Comparison of ENCODE assay signal across 22 cellular contexts in the genomic region with DNA sequence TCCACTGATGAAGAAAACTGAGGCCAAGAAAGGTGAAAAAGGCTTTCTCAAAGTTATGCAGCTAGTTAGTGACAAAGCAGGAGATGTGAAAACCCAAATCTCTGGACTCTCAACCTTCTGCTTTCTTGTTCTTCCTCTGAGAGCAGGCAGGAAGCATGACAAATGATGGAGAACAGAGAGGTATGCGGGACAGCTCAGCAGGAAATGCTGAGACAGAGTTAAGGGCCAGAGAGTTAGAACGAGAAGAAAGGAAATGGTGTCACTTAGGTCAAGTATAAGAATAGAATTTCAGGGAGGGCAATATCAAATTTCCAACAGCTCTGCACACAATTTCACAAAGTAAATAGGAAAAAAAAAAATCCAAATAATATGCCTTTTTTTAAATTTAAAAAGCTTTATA.
DNase-seq lines count a peak whose midpoint lies in the region; ATAC-seq, FAIRE-seq and TF ChIP-seq lines count a peak whose summit lies in the region.
"Had no signal": no experiment of that assay in that cellular context is flagged by ENCODE, and none has a peak within 500 bp of the region (broad histone marks: within the 10 kb centered on the region; RNA-seq: fewer than 3 reads in every experiment).

No MANE protein-coding gene starts in this region.

- H3K27ac ChIP-seq in H1 (ENCODE audit: low read depth, low read length) (no peak overlapping the region), mesendoderm (ENCODE audit: low read depth, low read length) (no peak overlapping the region), neuronal stem cell (replicated peaks; ENCODE audit: low read length) (no peak overlapping the region)
- H3K27ac ChIP-seq: BLaER1, hepatocyte, neural progenitor cell, SJSA1, tibial nerve had no signal

- no peak for TF ChIP-seq EP300 in H1 (IDR thresholded peaks at IDR 0.05; ENCODE audit: borderline replicate concordance in 1 of 2, low read depth in 2 of 2, low read length in 2 of 2)

- H3K27me3 ChIP-seq in H1 (replicated peaks in 1 of 4; ENCODE audit: control insufficient read depth in 3 of 4, extremely low read depth in 1 of 4, insufficient read depth in 3 of 4, low read length in 3 of 4) = no peaks in the 10 kb centered on the region
- H3K27me3 ChIP-seq in mesendoderm (ENCODE audit: insufficient read depth, low read length, poor library complexity) = no peaks in the 10 kb centered on the region
- no peaks in the 10 kb centered on the region for H3K27me3 ChIP-seq in neuronal stem cell (ENCODE audit: control insufficient read depth in 3 of 3, insufficient read depth in 3 of 3, low read depth in 1 of 3, low read length in 3 of 3)
- H3K27me3 ChIP-seq: BLaER1, hepatocyte, neural progenitor cell, SJSA1, tibial nerve had no signal

- CTCF ChIA-PET in H1 (lab: Charles Lee; ENCODE audit: partially characterized antibody) = interaction anchor here (0.9 kb wide), 1 partner anchor 47 kb away, joined by 3 read pairs; no protein-coding TSS in a partner anchor

- H3K79me1 ChIP-seq in H1 (ENCODE audit: low read depth, low read length) (no peaks in the 10 kb centered on the region; the same call in 1 of the 2 replicates), mesendoderm (ENCODE audit: low read length) (no peaks in the 10 kb centered on the region), neuronal stem cell (ENCODE audit: low read depth, low read length) (no peaks in the 10 kb centered on the region)

- POLR2A ChIA-PET in H1 (lab: Charles Lee; ENCODE audit: partially characterized antibody) = no interaction called here

- DNase-seq in Daoy (ENCODE audit: low read depth) = peak; percentile 49
- DNase-seq in M059J (ENCODE audit: low read depth) = peak; percentile 50
- DNase-seq in H1 (ENCODE audit: low read depth in 1 of 2, low spot score in 2 of 2) = no peak
- peak; percentile 61 for DNase-seq in mesendoderm
- no peak for DNase-seq in dedifferentiated amniotic fluid mesenchymal stem cell (ENCODE audit: extremely low spot score)
- DNase-seq in neuronal stem cell (ENCODE audit: low spot score) = no peak
- DNase-seq in NCI-H2196 (lab: John Stamatoyannopoulos, UW; ENCODE audit: unreplicated experiment) = no peak
- DNase-seq: activated CD4-positive, alpha-beta T cell treated with anti-CD3 and anti-CD28 coated beads, Interleukin-2, amount 10 ng/mL, durations not matched to agents 7 days and 5 days; activated T-cell treated with anti-CD3 and anti-CD28 coated beads, Interleukin-2, amount 50 U/mL, for 24 hours; DND-41; erythroblast; KBM-7; NCI-H1105 treated with DMSO at 0.1 percent for 48 hours; NCI-H2171 treated with DMSO at 0.1 percent for 48 hours; stimulated activated CD4-positive, alpha-beta T cell treated with anti-CD3 and anti-CD28 coated beads, Interleukin-4, amount 100 ng/mL, for 24 hours had no signal

- TF ChIP-seq POLR2A in H1 (IDR thresholded peaks at IDR 0.05; ENCODE audit: control extremely low read depth in 1 of 2, low read depth in 2 of 2, low read length in 2 of 2) = no peak

- H3K9me3 ChIP-seq in H1 (ENCODE audit: insufficient read depth in 2 of 2, low read depth in 1 of 2, low read length in 1 of 2) = peaks cover 26 to 30% of the 10 kb centered on the region in 2 experiments
- H3K9me3 ChIP-seq in neuronal stem cell (replicated peaks in 1 of 2; ENCODE audit: control insufficient read depth in 2 of 2, insufficient read depth in 1 of 2, low read depth in 1 of 2, low read length in 2 of 2) = peaks cover 3 to 12% of the 10 kb centered on the region in 2 donors
- H3K9me3 ChIP-seq: SJSA1 had no signal

- no peak for TF ChIP-seq CTCF in H1 (IDR thresholded peaks at IDR 0.05; ENCODE audit: control extremely low read depth in 1 of 3, insufficient read depth in 1 of 3, low read depth in 1 of 3, low read length in 3 of 3)

- H3K4ac ChIP-seq in H1 (replicated peaks; ENCODE audit: insufficient read length, low read depth, low read length) (no peak overlapping the region), mesendoderm (ENCODE audit: low read depth, low read length) (no peak overlapping the region), neuronal stem cell (ENCODE audit: low read length) (no peak overlapping the region)

- H3K56ac ChIP-seq in H1 (replicated peaks; ENCODE audit: insufficient read length, low read depth, low read length) (no peak overlapping the region), mesendoderm (ENCODE audit: low read length) (no peak overlapping the region)

- no peaks in the 10 kb centered on the region for H4K20me1 ChIP-seq in H1 (replicated peaks in 1 of 2; ENCODE audit: control insufficient read depth in 1 of 2, insufficient read depth in 2 of 2, low read length in 2 of 2)
- H4K20me1 ChIP-seq: BLaER1 had no signal

- H4K91ac ChIP-seq in H1 (replicated peaks; ENCODE audit: insufficient read length, low read length) (no peak overlapping the region), neuronal stem cell (ENCODE audit: low read depth, low read length, poor library complexity) (no peak overlapping the region)

- 49% methylated on average over 2 of the region's 2 CpGs; no CpG with 5 or more reads in 1 of the 2 experiments for WGBS in H1 (ENCODE audit: extremely low coverage in 1 of 2, insufficient coverage in 1 of 2, insufficient read length in 1 of 2, insufficient replicate concordance in 2 of 2, low coverage in 1 of 2, low lambda C conversion rate in 2 of 2, missing lambda C conversion rate in 1 of 2), 2 experiments
- no CpG with 5 or more reads among the region's 2 CpGs for WGBS in mesendoderm (ENCODE audit: extremely low coverage, insufficient coverage, low lambda C conversion rate)
- WGBS in neuronal stem cell (ENCODE audit: extremely low coverage in 2 of 2, insufficient read length in 2 of 2, insufficient replicate concordance in 1 of 2), 2 donors = no CpG with 5 or more reads among the region's 2 CpGs

- H3K79me2 ChIP-seq in H1 (ENCODE audit: control insufficient read depth in 1 of 2, insufficient read depth in 2 of 2, low read length in 2 of 2) (no peaks in the 10 kb centered on the region), mesendoderm (ENCODE audit: control insufficient read depth, insufficient read depth, low read length) (no peaks in the 10 kb centered on the region)
- H3K79me2 ChIP-seq: hepatocyte had no signal

- H3K4me2 ChIP-seq in H1 (ENCODE audit: insufficient read depth in 1 of 2, low read depth in 2 of 2, low read length in 2 of 2) (no peak overlapping the region; a peak in 1 of 4 replicates), mesendoderm (ENCODE audit: low read length) (no peak overlapping the region), neuronal stem cell (ENCODE audit: insufficient read depth, low read length, poor library complexity, severe bottlenecking) (no peak overlapping the region)
- H3K4me2 ChIP-seq: BLaER1, hepatocyte, neural progenitor cell had no signal

- H2AK5ac ChIP-seq in H1 (ENCODE audit: low read depth, low read length) = no peak overlapping the region
- no peak overlapping the region for H2AK5ac ChIP-seq in mesendoderm (ENCODE audit: low read length)
- no peak overlapping the region for H2AK5ac ChIP-seq in neuronal stem cell (ENCODE audit: low read depth, low read length)

- TF ChIP-seq RAD21 in H1 (IDR thresholded peaks at IDR 0.05 in 1 of 2, conservative IDR thresholded peaks at IDR 0.05 in 1 of 2; ENCODE audit: low read depth in 2 of 2, low read length in 2 of 2) = no peak

- H3K9ac ChIP-seq in H1 (replicated peaks in 1 of 4; ENCODE audit: extremely low read depth in 1 of 4, low read depth in 3 of 4, low read length in 3 of 4) (no peak overlapping the region), mesendoderm (ENCODE audit: low read length) (no peak overlapping the region), neuronal stem cell (ENCODE audit: low read depth, low read length, poor library complexity) (no peak overlapping the region)
- H3K9ac ChIP-seq: BLaER1, neural progenitor cell had no signal

- H3K36me3 ChIP-seq in H1 (ENCODE audit: control insufficient read depth in 2 of 4, insufficient read depth in 4 of 4, low read length in 3 of 4) = peaks cover 0 to 2% (median 0%) of the 10 kb centered on the region in 4 experiments; a peak in 2 of 8 replicates
- no peaks in the 10 kb centered on the region for H3K36me3 ChIP-seq in mesendoderm (ENCODE audit: control insufficient read depth, insufficient read depth, low read length)
- H3K36me3 ChIP-seq in neuronal stem cell (replicated peaks in 1 of 2; ENCODE audit: control insufficient read depth in 2 of 2, insufficient read depth in 2 of 2, low read length in 2 of 2) = no peaks in the 10 kb centered on the region
- H3K36me3 ChIP-seq: BLaER1, neural progenitor cell, SJSA1, tibial nerve had no signal

- no peak overlapping the region for H2BK20ac ChIP-seq in H1 (ENCODE audit: low read length)

- H3K18ac ChIP-seq in H1 (ENCODE audit: extremely low read depth, low read length) (no peak overlapping the region), mesendoderm (ENCODE audit: low read length) (no peak overlapping the region), neuronal stem cell (ENCODE audit: low read length) (no peak overlapping the region)

- H2BK15ac ChIP-seq in H1 (ENCODE audit: low read length) = no peak overlapping the region
- no peak overlapping the region for H2BK15ac ChIP-seq in mesendoderm (replicated peaks; ENCODE audit: low read depth)
- no peak overlapping the region for H2BK15ac ChIP-seq in neuronal stem cell (ENCODE audit: low read length)

- H4K8ac ChIP-seq in H1 (ENCODE audit: extremely low read depth, insufficient read depth, low read length) (no peak overlapping the region), mesendoderm (ENCODE audit: low read depth, low read length) (no peak overlapping the region), neuronal stem cell (ENCODE audit: low read depth, low read length) (no peak overlapping the region)

- H2AFZ ChIP-seq in H1 (ENCODE audit: low read length) = no peak overlapping the region
- no peak overlapping the region for H2AFZ ChIP-seq in neuronal stem cell (ENCODE audit: low read length)
- H2AFZ ChIP-seq: hepatocyte, neural progenitor cell had no signal

- H2BK5ac ChIP-seq in H1 (ENCODE audit: low read depth, low read length) (no peak overlapping the region), mesendoderm (ENCODE audit: low read length) (no peak overlapping the region), neuronal stem cell (ENCODE audit: low read length) (no peak overlapping the region)

- H3K23me2 ChIP-seq in H1 (ENCODE audit: low read depth, low read length) = no peaks in the 10 kb centered on the region

- H3K4me1 ChIP-seq in H1 (replicated peaks in 1 of 4; ENCODE audit: control insufficient read depth in 3 of 4, insufficient read depth in 4 of 4, low read length in 3 of 4) (0 out of 7 replicates have a peak, but pooled peaks cover 0 to 4% (median 0%) of the 10 kb centered on the region in 4 experiments), mesendoderm (ENCODE audit: control insufficient read depth, low read depth, low read length) (no peaks in the 10 kb centered on the region), neuronal stem cell (ENCODE audit: control insufficient read depth in 2 of 2, insufficient read depth in 1 of 2, low read depth in 1 of 2, low read length in 2 of 2) (peaks cover 2 to 6% of the 10 kb centered on the region in 2 donors)
- H3K4me1 ChIP-seq: neural progenitor cell, SJSA1 had no signal

- FAIRE-seq in H1 (lab: Jason Lieb, UNC) = peak; percentile 45

- H2BK12ac ChIP-seq in H1 (ENCODE audit: low read depth, low read length) = no peak overlapping the region
- H2BK12ac ChIP-seq in neuronal stem cell (ENCODE audit: low read length) = no peak overlapping the region

- H4K5ac ChIP-seq in H1 (ENCODE audit: insufficient read length, low read depth, low read length) (no peak overlapping the region), mesendoderm (ENCODE audit: low read length) (no peak overlapping the region)

- H3K14ac ChIP-seq in H1 (ENCODE audit: insufficient read length) = no peak overlapping the region
- no peak overlapping the region for H3K14ac ChIP-seq in neuronal stem cell (ENCODE audit: low read length)

- ATAC-seq in esophagus mucosa = no peak
- ATAC-seq: sciatic nerve had no signal

- no peak overlapping the region for H3K23ac ChIP-seq in H1 (ENCODE audit: insufficient read length)
- H3K23ac ChIP-seq in mesendoderm (ENCODE audit: low read length) = no peak overlapping the region
- H3K23ac ChIP-seq in neuronal stem cell (ENCODE audit: low read depth, low read length, poor library complexity) = no peak overlapping the region

- H3K4me3 ChIP-seq in H1 (ENCODE audit: extremely low read depth in 1 of 4, insufficient read depth in 2 of 4, low read depth in 3 of 4, low read length in 4 of 4) (no peak overlapping the region), mesendoderm (ENCODE audit: low read length) (no peak overlapping the region), neuronal stem cell (ENCODE audit: low read length in 2 of 2) (no peak overlapping the region)
- H3K4me3 ChIP-seq: BLaER1, hepatocyte, neural progenitor cell, SJSA1, tibial nerve had no signal

- H2BK120ac ChIP-seq in H1 (replicated peaks; ENCODE audit: low read depth, low read length) = no peak overlapping the region
- no peak overlapping the region for H2BK120ac ChIP-seq in mesendoderm (ENCODE audit: low read depth, low read length)
- no peak overlapping the region for H2BK120ac ChIP-seq in neuronal stem cell (ENCODE audit: low read depth, low read length)

Comparison
In these comparisons a context has a peak if more than half of its experiments do, and no peak if none do; other contexts are left out.
1. DNase-seq: peak in Daoy (single experiment), M059J (single experiment) and mesendoderm (single experiment); none in H1 (0 of 2), dedifferentiated amniotic fluid mesenchymal stem cell (single experiment), neuronal stem cell (single experiment) and NCI-H2196 (single experiment).